In genomic region chr6:131950767-131951575, GRCh38 we compare ENCODE assay signal across 9 cellular contexts. TPM values are rescaled to one million over a fixed set of nuclear protein-coding genes. Genes with fewer than 3 reads are reported as not detected.
DNase-seq lines count a peak whose midpoint lies in the region; ATAC-seq and TF ChIP-seq lines count a peak whose summit lies in the region.
"Had no signal": no experiment of that assay in that cellular context is flagged by ENCODE, and none has a peak within 500 bp of the region (broad histone marks: within the 10 kb centered on the region; RNA-seq: fewer than 3 reads in every experiment).

TSS of gene CCN2 (minus strand) at chr6:131951372. CDS start at chr6:131951172, 200 bp downstream.

- H3K4me2 ChIP-seq in mesendoderm (ENCODE audit: low read length) = peak within 1 kb of the TSS; percentile 52

- POLR2A ChIA-PET in CD4-positive, alpha-beta memory T cell (lab: Charles Lee; ENCODE audit: partially characterized antibody) = no interaction called here

- peaks cover 7 to 18% (median 8%) of the 10 kb centered on the region in 4 donors for H3K4me1 Mint-ChIP-seq in CD4-positive, alpha-beta memory T cell

- H3K4me3 Mint-ChIP-seq in CD4-positive, alpha-beta memory T cell = peak within 1 kb of the TSS; percentile 76 to 85 (median 80)

- peak within 1 kb of the TSS; percentile 47 for H2BK120ac ChIP-seq in mesendoderm (ENCODE audit: low read depth, low read length)

- H2BK5ac ChIP-seq in mesendoderm (ENCODE audit: low read length) = peak within 1 kb of the TSS; percentile 61

- no peak within 1 kb of the TSS for H2AK5ac ChIP-seq in mesendoderm (ENCODE audit: low read length)

- H2BK15ac ChIP-seq in mesendoderm (replicated peaks; ENCODE audit: low read depth) = peak within 1 kb of the TSS; percentile 87

- H3K9ac ChIP-seq in mesendoderm (ENCODE audit: low read length) = peak within 1 kb of the TSS; percentile 69

- intact Hi-C loops in CD4-positive, alpha-beta memory T cell (cut with micrococcal nuclease) = no loop called here

- no peak within 1 kb of the TSS for H3K27ac ChIP-seq in CD4-positive, alpha-beta memory T cell (ENCODE audit: low read depth, low read length)
- H3K27ac ChIP-seq in mesendoderm (ENCODE audit: low read depth, low read length) (peak within 1 kb of the TSS; percentile 87), thymus (ENCODE audit: low read depth) (peak within 1 kb of the TSS; percentile 36)

- CTCF ChIA-PET in CD4-positive, alpha-beta memory T cell (lab: Charles Lee; ENCODE audit: partially characterized antibody) = no interaction called here

- peaks cover 0 to 3% (median 0%) of the 10 kb centered on the region in 8 donors for H3K9me3 Mint-ChIP-seq in CD4-positive, alpha-beta memory T cell

- H3K9me3 ChIP-seq in CD4-positive, alpha-beta memory T cell (ENCODE audit: control insufficient read depth in 1 of 2, low read length in 2 of 2) = no peaks in the 10 kb centered on the region
- no peaks in the 10 kb centered on the region for H3K9me3 ChIP-seq in thymus (ENCODE audit: control insufficient read depth)

- H3K4me3 ChIP-seq in CD4-positive, alpha-beta memory T cell (ENCODE audit: low read length in 2 of 2) = no peak within 1 kb of the TSS
- H3K4me3 ChIP-seq in H7 (ENCODE audit: insufficient read depth, low read depth, low read length) (peak within 1 kb of the TSS; percentile 67), epithelial cell of proximal tubule (ENCODE audit: low read depth, low read length) (peak within 1 kb of the TSS; percentile 54), mesendoderm (ENCODE audit: low read length) (peak within 1 kb of the TSS; percentile 47), thymus (ENCODE audit: low read length) (peak within 1 kb of the TSS; percentile 46)

- H3K27me3 Mint-ChIP-seq in CD4-positive, alpha-beta memory T cell = peaks cover 43 to 53% of the 10 kb centered on the region in 2 donors

- H3K27ac Mint-ChIP-seq in CD4-positive, alpha-beta memory T cell = peak within 1 kb of the TSS in 1 of 7 donors; percentile 75

- no peak for ATAC-seq in HG03108 (IDR thresholded peaks at IDR 0.05; ENCODE audit: unreplicated experiment)

- DNase-seq in CD4-positive, alpha-beta memory T cell = no peak
- DNase-seq in H7 = peak; percentile 88
- peak; percentile 96 for DNase-seq in T1000 (lab: John Stamatoyannopoulos, UW)
- DNase-seq in epithelial cell of proximal tubule (ENCODE audit: low read depth) = peak; percentile 92
- peak; percentile 99 for DNase-seq in mesendoderm
- DNase-seq in GM19240 (ENCODE audit: insufficient read length, low spot score) = no peak

- peaks cover 8% of the 10 kb centered on the region for H3K27me3 ChIP-seq in CD4-positive, alpha-beta memory T cell (ENCODE audit: insufficient read depth, low read length)
- H3K27me3 ChIP-seq in H7 (ENCODE audit: control insufficient read depth, insufficient read depth, low read length) (no peaks in the 10 kb centered on the region), mesendoderm (ENCODE audit: insufficient read depth, low read length, poor library complexity) (no peaks in the 10 kb centered on the region), thymus (ENCODE audit: control insufficient read depth, insufficient read depth) (peaks cover 35% of the 10 kb centered on the region)

- no CpG with 5 or more reads among the region's 97 CpGs for WGBS in mesendoderm (ENCODE audit: extremely low coverage, insufficient coverage, low lambda C conversion rate)
- 2% methylated on average over 97 of the region's 97 CpGs for WGBS in thymus

- H3K79me1 ChIP-seq in mesendoderm (ENCODE audit: low read length) = peaks cover 4% of the 10 kb centered on the region

- peak within 1 kb of the TSS; percentile 4 for H3K23ac ChIP-seq in mesendoderm (ENCODE audit: low read length)

- H4K8ac ChIP-seq in mesendoderm (ENCODE audit: low read depth, low read length) = no peak within 1 kb of the TSS

- H3K36me3 Mint-ChIP-seq in CD4-positive, alpha-beta memory T cell = no peaks in the 10 kb centered on the region

- peak within 1 kb of the TSS; percentile 92 for H3K56ac ChIP-seq in mesendoderm (ENCODE audit: low read length)

- H3K36me3 ChIP-seq in CD4-positive, alpha-beta memory T cell (ENCODE audit: insufficient read depth, low read length) = no peaks in the 10 kb centered on the region
- H3K36me3 ChIP-seq in H7 (replicated peaks; ENCODE audit: control insufficient read depth, insufficient read depth, low read length) = peaks cover 19% of the 10 kb centered on the region
- H3K36me3 ChIP-seq in mesendoderm (ENCODE audit: control insufficient read depth, insufficient read depth, low read length) = peaks cover 3% of the 10 kb centered on the region
- no peaks in the 10 kb centered on the region for H3K36me3 ChIP-seq in thymus (ENCODE audit: control insufficient read depth, insufficient read depth)

- peaks cover 16% of the 10 kb centered on the region for H3K79me2 ChIP-seq in mesendoderm (ENCODE audit: control insufficient read depth, insufficient read depth, low read length)

- H3K4ac ChIP-seq in mesendoderm (ENCODE audit: low read depth, low read length) = peak within 1 kb of the TSS; percentile 83

- peaks cover 7% of the 10 kb centered on the region for H3K4me1 ChIP-seq in CD4-positive, alpha-beta memory T cell (ENCODE audit: insufficient read depth, low read length)
- H3K4me1 ChIP-seq in mesendoderm (ENCODE audit: control insufficient read depth, low read depth, low read length) (peaks cover 13% of the 10 kb centered on the region), thymus (ENCODE audit: control insufficient read depth, insufficient read depth, low read length) (no peaks in the 10 kb centered on the region)

- no peak for TF ChIP-seq CTCF in epithelial cell of proximal tubule (conservative IDR thresholded peaks at IDR 0.05; ENCODE audit: low read depth, low read length)

- H4K5ac ChIP-seq in mesendoderm (ENCODE audit: low read length) = no peak within 1 kb of the TSS

- peak within 1 kb of the TSS; percentile 95 for H3K18ac ChIP-seq in mesendoderm (ENCODE audit: low read length)

RNA-seq across cellular contexts. Expression of gene CCN2, which starts in this region (rescaled TPM):
- not detected for total RNA-seq in CD4-positive, alpha-beta memory T cell
- not detected for polyA plus RNA-seq in CD4-positive, alpha-beta memory T cell
- total RNA-seq in H7 (2014; rRNA removed; shearing (Covaris generic)) = 5.8 and 8.3 TPM in 2 replicates
- 36.0 and 40.1 TPM in 2 replicates for total RNA-seq in epithelial cell of proximal tubule
- polyA plus RNA-seq in mesendoderm (2013, experiment 1 of 2) = 267 TPM
- 258 TPM for polyA plus RNA-seq in mesendoderm (2013, experiment 2 of 2)
- polyA plus RNA-seq in thymus = 213 TPM
- total RNA-seq: T-helper 2 cell treated with Interferon-gamma antibody and Interleukin-4, amounts not matched to agents 100 ng/mL and 5 ng/mL, for 36 hours had no signal

Comparison
In these comparisons a context has a peak if more than half of its experiments do, and no peak if none do; other contexts are left out.
1. RNA of gene CCN2 (polyA plus RNA-seq): 213 TPM in thymus (single experiment); not detected in CD4-positive, alpha-beta memory T cell; every median in the first group is over 100 times any median in the second.
2. DNase-seq: peak in H7 (single experiment), T1000 (single experiment), epithelial cell of proximal tubule (single experiment) and mesendoderm (single experiment); none in CD4-positive, alpha-beta memory T cell (0 of 5) and GM19240 (single experiment).
3. H3K4me3 ChIP-seq: peak in H7 (single experiment), epithelial cell of proximal tubule (single experiment), mesendoderm (single experiment) and thymus (single experiment); none in CD4-positive, alpha-beta memory T cell (0 of 2).